In the genomic region with DNA sequence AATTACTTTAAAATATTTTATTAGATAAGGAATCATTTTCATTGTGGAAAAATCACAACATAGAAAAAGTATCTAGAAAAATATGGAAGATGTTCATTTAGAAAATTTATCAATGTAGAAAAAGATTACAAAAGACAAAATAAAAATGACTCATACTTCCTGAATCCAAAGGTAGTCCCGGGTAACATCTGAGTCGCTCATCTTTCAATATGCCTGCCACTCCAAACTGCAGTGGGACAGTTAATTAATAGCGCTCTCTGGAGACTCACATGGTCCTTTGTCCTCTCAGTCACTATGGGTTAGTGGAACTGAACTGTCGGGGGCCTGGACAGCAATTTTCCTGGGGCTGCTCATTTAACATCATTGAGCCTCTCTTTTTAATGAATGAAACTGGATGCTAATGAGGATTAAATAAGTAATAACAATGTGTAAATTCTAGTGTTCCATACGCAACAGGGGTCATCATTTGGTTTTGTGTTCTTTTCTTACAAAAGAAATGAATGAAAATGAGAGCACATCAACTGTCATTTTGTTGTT, we compare ENCODE assay signal across 1 cellular context.
TF ChIP-seq lines count a peak whose summit lies in the region.

No MANE protein-coding gene starts in this region.

TF ChIP-seq in GM23338, 12 proteins besides CTCF, POLR2A, EP300 and RAD21 (continued from another document):
- TF ChIP-seq, protein P1, sequence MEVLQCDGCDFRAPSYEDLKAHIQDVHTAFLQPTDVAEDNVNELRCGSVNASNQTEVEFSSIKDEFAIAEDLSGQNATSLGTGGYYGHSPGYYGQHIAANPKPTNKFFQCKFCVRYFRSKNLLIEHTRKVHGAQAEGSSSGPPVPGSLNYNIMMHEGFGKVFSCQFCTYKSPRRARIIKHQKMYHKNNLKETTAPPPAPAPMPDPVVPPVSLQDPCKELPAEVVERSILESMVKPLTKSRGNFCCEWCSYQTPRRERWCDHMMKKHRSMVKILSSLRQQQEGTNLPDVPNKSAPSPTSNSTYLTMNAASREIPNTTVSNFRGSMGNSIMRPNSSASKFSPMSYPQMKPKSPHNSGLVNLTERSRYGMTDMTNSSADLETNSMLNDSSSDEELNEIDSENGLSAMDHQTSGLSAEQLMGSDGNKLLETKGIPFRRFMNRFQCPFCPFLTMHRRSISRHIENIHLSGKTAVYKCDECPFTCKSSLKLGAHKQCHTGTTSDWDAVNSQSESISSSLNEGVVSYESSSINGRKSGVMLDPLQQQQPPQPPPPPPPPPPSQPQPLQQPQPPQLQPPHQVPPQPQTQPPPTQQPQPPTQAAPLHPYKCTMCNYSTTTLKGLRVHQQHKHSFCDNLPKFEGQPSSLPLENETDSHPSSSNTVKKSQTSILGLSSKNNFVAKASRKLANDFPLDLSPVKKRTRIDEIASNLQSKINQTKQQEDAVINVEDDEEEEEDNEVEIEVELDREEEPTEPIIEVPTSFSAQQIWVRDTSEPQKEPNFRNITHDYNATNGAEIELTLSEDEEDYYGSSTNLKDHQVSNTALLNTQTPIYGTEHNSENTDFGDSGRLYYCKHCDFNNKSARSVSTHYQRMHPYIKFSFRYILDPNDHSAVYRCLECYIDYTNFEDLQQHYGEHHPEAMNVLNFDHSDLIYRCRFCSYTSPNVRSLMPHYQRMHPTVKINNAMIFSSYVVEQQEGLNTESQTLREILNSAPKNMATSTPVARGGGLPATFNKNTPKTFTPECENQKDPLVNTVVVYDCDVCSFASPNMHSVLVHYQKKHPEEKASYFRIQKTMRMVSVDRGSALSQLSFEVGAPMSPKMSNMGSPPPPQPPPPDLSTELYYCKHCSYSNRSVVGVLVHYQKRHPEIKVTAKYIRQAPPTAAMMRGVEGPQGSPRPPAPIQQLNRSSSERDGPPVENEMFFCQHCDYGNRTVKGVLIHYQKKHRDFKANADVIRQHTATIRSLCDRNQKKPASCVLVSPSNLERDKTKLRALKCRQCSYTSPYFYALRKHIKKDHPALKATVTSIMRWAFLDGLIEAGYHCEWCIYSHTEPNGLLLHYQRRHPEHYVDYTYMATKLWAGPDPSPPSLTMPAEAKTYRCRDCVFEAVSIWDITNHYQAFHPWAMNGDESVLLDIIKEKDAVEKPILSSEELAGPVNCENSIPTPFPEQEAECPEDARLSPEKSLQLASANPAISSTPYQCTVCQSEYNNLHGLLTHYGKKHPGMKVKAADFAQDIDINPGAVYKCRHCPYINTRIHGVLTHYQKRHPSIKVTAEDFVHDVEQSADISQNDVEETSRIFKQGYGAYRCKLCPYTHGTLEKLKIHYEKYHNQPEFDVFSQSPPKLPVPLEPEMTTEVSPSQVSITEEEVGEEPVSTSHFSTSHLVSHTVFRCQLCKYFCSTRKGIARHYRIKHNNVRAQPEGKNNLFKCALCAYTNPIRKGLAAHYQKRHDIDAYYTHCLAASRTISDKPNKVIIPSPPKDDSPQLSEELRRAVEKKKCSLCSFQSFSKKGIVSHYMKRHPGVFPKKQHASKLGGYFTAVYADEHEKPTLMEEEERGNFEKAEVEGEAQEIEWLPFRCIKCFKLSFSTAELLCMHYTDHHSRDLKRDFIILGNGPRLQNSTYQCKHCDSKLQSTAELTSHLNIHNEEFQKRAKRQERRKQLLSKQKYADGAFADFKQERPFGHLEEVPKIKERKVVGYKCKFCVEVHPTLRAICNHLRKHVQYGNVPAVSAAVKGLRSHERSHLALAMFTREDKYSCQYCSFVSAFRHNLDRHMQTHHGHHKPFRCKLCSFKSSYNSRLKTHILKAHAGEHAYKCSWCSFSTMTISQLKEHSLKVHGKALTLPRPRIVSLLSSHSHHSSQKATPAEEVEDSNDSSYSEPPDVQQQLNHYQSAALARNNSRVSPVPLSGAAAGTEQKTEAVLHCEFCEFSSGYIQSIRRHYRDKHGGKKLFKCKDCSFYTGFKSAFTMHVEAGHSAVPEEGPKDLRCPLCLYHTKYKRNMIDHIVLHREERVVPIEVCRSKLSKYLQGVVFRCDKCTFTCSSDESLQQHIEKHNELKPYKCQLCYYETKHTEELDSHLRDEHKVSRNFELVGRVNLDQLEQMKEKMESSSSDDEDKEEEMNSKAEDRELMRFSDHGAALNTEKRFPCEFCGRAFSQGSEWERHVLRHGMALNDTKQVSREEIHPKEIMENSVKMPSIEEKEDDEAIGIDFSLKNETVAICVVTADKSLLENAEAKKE (CRISPR knock-in tag; IDR thresholded peaks at IDR 0.05): no peak
- no peak for TF ChIP-seq EZH2phosphoT487 (IDR thresholded peaks at IDR 0.05; ENCODE audit: unreplicated experiment)
- no peak for TF ChIP-seq STAT1 (IDR thresholded peaks at IDR 0.05; ENCODE audit: unreplicated experiment)
